2 cellular contexts compared by ENCODE assay signal in the genomic region with DNA sequence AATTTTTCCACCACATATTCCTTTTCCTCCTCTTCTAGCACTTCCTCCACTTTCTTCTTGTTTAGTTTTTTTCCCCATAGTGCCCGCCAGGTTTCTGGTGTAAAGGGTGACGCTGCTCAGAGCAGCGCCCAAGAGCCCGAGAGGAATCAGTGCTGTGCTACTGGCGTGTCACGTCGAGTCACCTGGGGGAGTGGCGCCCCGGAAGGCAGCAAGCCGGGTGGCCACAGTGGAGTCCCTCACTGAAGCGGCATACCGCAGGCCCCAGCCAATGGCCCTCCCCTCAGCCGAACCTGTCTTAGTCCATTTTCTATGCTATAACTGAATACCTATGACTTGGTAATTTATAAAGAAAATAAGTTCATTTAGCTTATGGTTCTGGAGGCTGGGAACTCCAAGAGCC.
"Had no signal": no experiment of that assay in that cellular context is flagged by ENCODE, and none has a peak within 500 bp of the region (broad histone marks: within the 10 kb centered on the region; RNA-seq: fewer than 3 reads in every experiment).

No MANE protein-coding gene starts in this region.

- DNase-seq: GDM1, GF-D8 had no signal
